ENCODE assay signal across 35 cellular contexts in the genomic region with DNA sequence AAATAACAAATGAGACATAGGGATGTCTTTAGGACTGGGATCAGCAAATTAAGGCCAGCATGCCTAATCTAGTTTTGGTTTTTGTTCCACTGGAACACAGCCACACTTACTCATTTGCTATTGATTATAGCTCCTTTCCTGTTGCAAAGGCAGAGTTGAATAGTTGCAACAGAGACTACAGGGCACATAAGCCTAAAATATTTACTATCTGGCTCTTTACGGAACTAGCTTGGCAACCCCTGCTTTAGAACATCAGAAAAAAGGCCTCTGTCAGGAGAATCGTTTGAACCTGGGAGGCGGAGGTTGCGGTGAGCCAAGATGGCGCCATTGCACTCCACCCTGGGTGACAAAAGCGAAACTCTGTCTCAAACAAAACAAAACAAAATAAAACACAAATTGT.
"Had no signal": no experiment of that assay in that cellular context is flagged by ENCODE, and none has a peak within 500 bp of the region (broad histone marks: within the 10 kb centered on the region; RNA-seq: fewer than 3 reads in every experiment).

No MANE protein-coding gene starts in this region.

- H3K9ac ChIP-seq: KMS-11 had no signal

- H3K27me3 ChIP-seq: MG63 had no signal

- H3K4me2 ChIP-seq: KMS-11 had no signal

- H3K36me3 ChIP-seq: MG63 had no signal

- H3K27ac ChIP-seq: KMS-11 had no signal

- DNase-seq: Karpas-422, Kasumi-1, KG1, MG63, MM.1S, MV-4-11, NCI-H1048, NCI-H1092, NCI-H1092 treated with DMSO at 0.1 percent for 48 hours, NCI-H1105, NCI-H1105 treated with DMSO at 0.1 percent for 48 hours, NCI-H1417, NCI-H1417 treated with DMSO at 0.1 percent for 48 hours, NCI-H1436, NCI-H1436 treated with DMSO at 0.1 percent for 48 hours, NCI-H146, NCI-H1694, NCI-H1694 treated with DMSO at 0.1 percent for 48 hours, NCI-H187, NCI-H187 treated with DMSO at 0.1 percent for 48 hours, NCI-H1930, NCI-H2029, NCI-H2029 treated with DMSO at 0.1 percent for 48 hours, NCI-H2081, NCI-H2081 treated with DMSO at 0.1 percent for 48 hours, NCI-H2107, NCI-H2171, NCI-H2171 treated with DMSO at 0.1 percent for 48 hours, NCI-H2227 treated with DMSO at 0.1 percent for 48 hours, NCI-H226, NCI-H345, NCI-H446, NCI-H446 treated with DMSO at 0.1 percent for 48 hours, NCI-H510A had no signal

- H3K4me3 ChIP-seq: MG63 had no signal

- H3K9me3 ChIP-seq: MG63 had no signal
